1 cellular context compared by ENCODE assay signal in the genomic region with DNA sequence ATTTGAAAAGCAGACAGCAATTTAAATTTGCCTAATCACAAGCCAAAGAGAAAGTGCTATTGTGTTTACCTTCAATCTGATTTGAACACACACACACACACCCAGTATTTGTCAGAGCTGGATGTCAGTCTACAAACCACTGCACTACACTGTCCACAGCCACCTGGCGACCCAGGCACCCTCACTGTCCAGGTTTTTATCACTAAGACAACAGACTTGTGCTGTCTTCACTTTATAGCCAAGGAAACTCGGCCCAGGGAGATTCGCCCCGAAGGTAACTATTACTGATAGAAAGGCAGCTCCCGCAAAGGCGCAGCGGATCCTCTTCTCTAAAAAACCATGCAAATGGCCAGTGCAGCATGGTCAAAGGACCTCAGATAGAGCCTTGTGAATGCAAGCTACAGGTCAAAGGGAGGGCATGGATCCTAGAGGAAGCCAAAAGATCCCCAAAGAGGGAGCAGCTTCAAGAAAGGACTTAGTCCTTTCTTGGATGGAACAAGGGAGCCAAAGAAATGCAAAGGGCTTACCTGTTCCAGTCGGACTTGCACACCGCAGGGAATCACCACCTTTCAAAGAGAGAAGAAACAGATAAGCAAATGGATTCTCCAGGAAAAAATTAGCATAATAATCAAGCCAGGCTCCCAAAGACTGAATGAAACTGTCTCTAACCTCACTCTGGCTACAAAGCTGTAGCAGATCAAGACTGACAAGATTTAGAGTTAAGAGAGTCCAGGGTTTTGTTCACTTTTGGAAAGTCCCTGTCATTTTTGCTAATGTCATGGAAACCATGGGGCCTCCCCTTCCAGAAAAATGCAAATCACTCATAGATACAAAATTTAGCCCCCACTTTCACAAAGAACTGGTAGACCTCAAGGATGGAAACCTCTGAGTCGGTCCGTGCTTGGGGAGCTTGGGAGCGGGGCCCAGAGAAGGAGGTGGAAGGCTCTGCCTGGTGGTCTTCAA.
TF ChIP-seq lines count a peak whose summit lies in the region.

No MANE protein-coding gene starts in this region.

TF ChIP-seq in GM23338, 12 proteins besides CTCF, POLR2A, EP300 and RAD21 (continued from another document):
- TF ChIP-seq, protein P1, sequence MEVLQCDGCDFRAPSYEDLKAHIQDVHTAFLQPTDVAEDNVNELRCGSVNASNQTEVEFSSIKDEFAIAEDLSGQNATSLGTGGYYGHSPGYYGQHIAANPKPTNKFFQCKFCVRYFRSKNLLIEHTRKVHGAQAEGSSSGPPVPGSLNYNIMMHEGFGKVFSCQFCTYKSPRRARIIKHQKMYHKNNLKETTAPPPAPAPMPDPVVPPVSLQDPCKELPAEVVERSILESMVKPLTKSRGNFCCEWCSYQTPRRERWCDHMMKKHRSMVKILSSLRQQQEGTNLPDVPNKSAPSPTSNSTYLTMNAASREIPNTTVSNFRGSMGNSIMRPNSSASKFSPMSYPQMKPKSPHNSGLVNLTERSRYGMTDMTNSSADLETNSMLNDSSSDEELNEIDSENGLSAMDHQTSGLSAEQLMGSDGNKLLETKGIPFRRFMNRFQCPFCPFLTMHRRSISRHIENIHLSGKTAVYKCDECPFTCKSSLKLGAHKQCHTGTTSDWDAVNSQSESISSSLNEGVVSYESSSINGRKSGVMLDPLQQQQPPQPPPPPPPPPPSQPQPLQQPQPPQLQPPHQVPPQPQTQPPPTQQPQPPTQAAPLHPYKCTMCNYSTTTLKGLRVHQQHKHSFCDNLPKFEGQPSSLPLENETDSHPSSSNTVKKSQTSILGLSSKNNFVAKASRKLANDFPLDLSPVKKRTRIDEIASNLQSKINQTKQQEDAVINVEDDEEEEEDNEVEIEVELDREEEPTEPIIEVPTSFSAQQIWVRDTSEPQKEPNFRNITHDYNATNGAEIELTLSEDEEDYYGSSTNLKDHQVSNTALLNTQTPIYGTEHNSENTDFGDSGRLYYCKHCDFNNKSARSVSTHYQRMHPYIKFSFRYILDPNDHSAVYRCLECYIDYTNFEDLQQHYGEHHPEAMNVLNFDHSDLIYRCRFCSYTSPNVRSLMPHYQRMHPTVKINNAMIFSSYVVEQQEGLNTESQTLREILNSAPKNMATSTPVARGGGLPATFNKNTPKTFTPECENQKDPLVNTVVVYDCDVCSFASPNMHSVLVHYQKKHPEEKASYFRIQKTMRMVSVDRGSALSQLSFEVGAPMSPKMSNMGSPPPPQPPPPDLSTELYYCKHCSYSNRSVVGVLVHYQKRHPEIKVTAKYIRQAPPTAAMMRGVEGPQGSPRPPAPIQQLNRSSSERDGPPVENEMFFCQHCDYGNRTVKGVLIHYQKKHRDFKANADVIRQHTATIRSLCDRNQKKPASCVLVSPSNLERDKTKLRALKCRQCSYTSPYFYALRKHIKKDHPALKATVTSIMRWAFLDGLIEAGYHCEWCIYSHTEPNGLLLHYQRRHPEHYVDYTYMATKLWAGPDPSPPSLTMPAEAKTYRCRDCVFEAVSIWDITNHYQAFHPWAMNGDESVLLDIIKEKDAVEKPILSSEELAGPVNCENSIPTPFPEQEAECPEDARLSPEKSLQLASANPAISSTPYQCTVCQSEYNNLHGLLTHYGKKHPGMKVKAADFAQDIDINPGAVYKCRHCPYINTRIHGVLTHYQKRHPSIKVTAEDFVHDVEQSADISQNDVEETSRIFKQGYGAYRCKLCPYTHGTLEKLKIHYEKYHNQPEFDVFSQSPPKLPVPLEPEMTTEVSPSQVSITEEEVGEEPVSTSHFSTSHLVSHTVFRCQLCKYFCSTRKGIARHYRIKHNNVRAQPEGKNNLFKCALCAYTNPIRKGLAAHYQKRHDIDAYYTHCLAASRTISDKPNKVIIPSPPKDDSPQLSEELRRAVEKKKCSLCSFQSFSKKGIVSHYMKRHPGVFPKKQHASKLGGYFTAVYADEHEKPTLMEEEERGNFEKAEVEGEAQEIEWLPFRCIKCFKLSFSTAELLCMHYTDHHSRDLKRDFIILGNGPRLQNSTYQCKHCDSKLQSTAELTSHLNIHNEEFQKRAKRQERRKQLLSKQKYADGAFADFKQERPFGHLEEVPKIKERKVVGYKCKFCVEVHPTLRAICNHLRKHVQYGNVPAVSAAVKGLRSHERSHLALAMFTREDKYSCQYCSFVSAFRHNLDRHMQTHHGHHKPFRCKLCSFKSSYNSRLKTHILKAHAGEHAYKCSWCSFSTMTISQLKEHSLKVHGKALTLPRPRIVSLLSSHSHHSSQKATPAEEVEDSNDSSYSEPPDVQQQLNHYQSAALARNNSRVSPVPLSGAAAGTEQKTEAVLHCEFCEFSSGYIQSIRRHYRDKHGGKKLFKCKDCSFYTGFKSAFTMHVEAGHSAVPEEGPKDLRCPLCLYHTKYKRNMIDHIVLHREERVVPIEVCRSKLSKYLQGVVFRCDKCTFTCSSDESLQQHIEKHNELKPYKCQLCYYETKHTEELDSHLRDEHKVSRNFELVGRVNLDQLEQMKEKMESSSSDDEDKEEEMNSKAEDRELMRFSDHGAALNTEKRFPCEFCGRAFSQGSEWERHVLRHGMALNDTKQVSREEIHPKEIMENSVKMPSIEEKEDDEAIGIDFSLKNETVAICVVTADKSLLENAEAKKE (CRISPR knock-in tag; IDR thresholded peaks at IDR 0.05), result peak; percentile 99
TF ChIP-seq in GM23338: peak in this region for 3.
